In the genomic region with DNA sequence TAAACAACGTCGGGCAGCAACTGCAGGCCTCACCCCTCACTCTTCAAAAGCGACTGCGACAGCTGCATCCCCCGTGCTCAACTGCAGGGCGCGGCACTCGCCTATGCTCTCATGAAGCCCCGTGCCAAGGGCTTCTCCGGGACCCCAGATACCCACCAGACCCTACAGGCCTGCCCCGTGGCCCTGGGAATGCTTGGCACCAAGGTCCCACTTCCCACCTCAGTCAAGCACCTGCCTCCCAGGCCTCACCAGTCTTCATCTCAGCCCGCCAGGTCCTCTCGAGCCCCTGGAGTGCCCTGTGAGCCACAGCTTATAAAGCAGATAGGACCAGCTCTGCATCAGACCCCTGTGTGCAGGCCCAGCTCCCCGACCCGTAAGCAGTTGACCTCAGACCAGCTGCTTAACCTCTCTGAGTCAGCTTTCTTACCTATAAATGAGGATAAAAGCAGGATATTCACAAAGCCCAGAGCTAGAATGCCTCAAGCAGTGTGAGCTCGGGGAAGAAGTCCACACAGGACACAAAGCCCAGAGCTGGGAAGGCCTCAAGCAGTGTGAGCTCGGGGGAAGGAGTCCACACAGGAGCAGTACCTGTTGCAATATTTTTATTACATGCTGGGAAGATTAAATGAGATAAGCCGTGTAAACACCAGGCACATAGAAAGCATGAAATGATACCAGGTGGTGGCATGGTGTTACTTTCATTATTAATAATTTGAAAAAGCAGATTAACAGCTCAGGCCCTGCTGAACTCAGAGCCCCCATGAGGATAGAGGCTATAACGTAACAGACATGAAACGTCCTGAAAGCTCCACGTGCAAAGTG, we compare ENCODE assay signal across 8 cellular contexts.
DNase-seq lines count a peak whose midpoint lies in the region; ATAC-seq and TF ChIP-seq lines count a peak whose summit lies in the region.

No MANE protein-coding gene starts in this region.

- H3K4me1 ChIP-seq in stomach = peaks cover 55 to 95% (median 75%) of the 10 kb centered on the region in 4 donors

- peak overlapping the region; percentile 58 to 86 (median 63) for H3K27ac ChIP-seq in stomach

- no peaks in the 10 kb centered on the region for H3K9me3 ChIP-seq in stomach

- intact Hi-C loops in stomach (cut with DNase I; ENCODE audit: low total_unique reads) (no loop called here), Calu3 (cut with micrococcal nuclease; ENCODE audit: unreplicated experiment) (no loop called here)

- BruUV-seq in Calu3 (replicated peaks; lab: Mats Ljungman, UMichigan) = no TSS peak

- CTCF ChIA-PET in activated CD8-positive, alpha-beta memory T cell treated with anti-CD3 and anti-CD28 coated beads, Interleukin-2, amount 10 ng/mL, durations not matched to agents 7 days and 5 days (lab: Charles Lee) = interaction anchor here (0.8 to 2.1 kb wide), 14 partner anchors 10 to 77 kb away, joined by 3 to 11 read pairs (median 4); no protein-coding TSS in a partner anchor
- CTCF ChIA-PET in Calu3 (lab: Charles Lee) = interaction anchor here (0.6 to 0.8 kb wide), 2 partner anchors 15 to 213 kb away, joined by 3 to 6 read pairs; no protein-coding TSS in a partner anchor

- ATAC-seq in activated CD8-positive, alpha-beta memory T cell treated with anti-CD3 and anti-CD28 coated beads, Interleukin-2, amount 10 ng/mL, durations not matched to agents 7 days and 5 days = peak; percentile 92
- ATAC-seq in HG03342 (IDR thresholded peaks at IDR 0.05; ENCODE audit: unreplicated experiment) (peak; percentile 59), GM19455 (IDR thresholded peaks at IDR 0.05; ENCODE audit: unreplicated experiment) (no peak)

- H3K9me3 Mint-ChIP-seq in activated CD8-positive, alpha-beta memory T cell treated with anti-CD3 and anti-CD28 coated beads, Interleukin-2, amount 10 ng/mL, durations not matched to agents 7 days and 5 days (ENCODE audit: low read depth) = no peaks in the 10 kb centered on the region
- no peaks in the 10 kb centered on the region for H3K9me3 Mint-ChIP-seq in endothelial cell (ENCODE audit: unreplicated experiment)
- no peaks in the 10 kb centered on the region for H3K9me3 Mint-ChIP-seq in Calu3 (ENCODE audit: low read depth, unreplicated experiment)

- peaks cover 4% of the 10 kb centered on the region for H3K36me3 Mint-ChIP-seq in activated CD8-positive, alpha-beta memory T cell treated with anti-CD3 and anti-CD28 coated beads, Interleukin-2, amount 10 ng/mL, durations not matched to agents 7 days and 5 days
- H3K36me3 Mint-ChIP-seq in endothelial cell (ENCODE audit: low read depth, unreplicated experiment) = peaks cover 6% of the 10 kb centered on the region
- H3K36me3 Mint-ChIP-seq in Calu3 (ENCODE audit: insufficient read depth, unreplicated experiment) = peaks cover 4% of the 10 kb centered on the region

- TF ChIP-seq EP300 in stomach (IDR thresholded peaks at IDR 0.05) = no peak

- H3K27me3 Mint-ChIP-seq in activated CD8-positive, alpha-beta memory T cell treated with anti-CD3 and anti-CD28 coated beads, Interleukin-2, amount 10 ng/mL, durations not matched to agents 7 days and 5 days = no peaks in the 10 kb centered on the region
- H3K27me3 Mint-ChIP-seq in endothelial cell (ENCODE audit: unreplicated experiment) = peaks cover 6% of the 10 kb centered on the region
- H3K27me3 Mint-ChIP-seq in Calu3 (ENCODE audit: unreplicated experiment) = no peaks in the 10 kb centered on the region

- no peaks in the 10 kb centered on the region for H3K36me3 ChIP-seq in stomach

- H3K27ac Mint-ChIP-seq in activated CD8-positive, alpha-beta memory T cell treated with anti-CD3 and anti-CD28 coated beads, Interleukin-2, amount 10 ng/mL, durations not matched to agents 7 days and 5 days = peak overlapping the region; percentile 80
- no peak overlapping the region for H3K27ac Mint-ChIP-seq in endothelial cell (ENCODE audit: unreplicated experiment)
- no peak overlapping the region for H3K27ac Mint-ChIP-seq in Calu3 (ENCODE audit: unreplicated experiment)

- no peak for TF ChIP-seq POLR2A in stomach (IDR thresholded peaks at IDR 0.05)

- 60 to 63% (median 63%) methylated on average over 21 of the region's 21 CpGs for WGBS in stomach, 5 donors

- peak overlapping the region; percentile 36 for H3K4me3 Mint-ChIP-seq in activated CD8-positive, alpha-beta memory T cell treated with anti-CD3 and anti-CD28 coated beads, Interleukin-2, amount 10 ng/mL, durations not matched to agents 7 days and 5 days
- H3K4me3 Mint-ChIP-seq in endothelial cell (ENCODE audit: unreplicated experiment) (peak overlapping the region; percentile 35), Calu3 (ENCODE audit: low read depth, unreplicated experiment) (no peak overlapping the region)

- H3K4me1 Mint-ChIP-seq in activated CD8-positive, alpha-beta memory T cell treated with anti-CD3 and anti-CD28 coated beads, Interleukin-2, amount 10 ng/mL, durations not matched to agents 7 days and 5 days = peaks cover 46% of the 10 kb centered on the region
- H3K4me1 Mint-ChIP-seq in endothelial cell (ENCODE audit: unreplicated experiment) (peaks cover 19% of the 10 kb centered on the region), Calu3 (ENCODE audit: low read depth, unreplicated experiment) (peaks cover 7% of the 10 kb centered on the region)

- H3K27me3 ChIP-seq in stomach = no peaks in the 10 kb centered on the region

- no peak for TF ChIP-seq CTCF in endothelial cell (IDR thresholded peaks at IDR 0.05; ENCODE audit: unreplicated experiment)
- no peak for TF ChIP-seq CTCF in stomach (IDR thresholded peaks at IDR 0.05)
- TF ChIP-seq CTCF in Calu3 (IDR thresholded peaks at IDR 0.05; ENCODE audit: unreplicated experiment) = no peak

- peak; percentile 66 for DNase-seq in activated CD8-positive, alpha-beta memory T cell treated with anti-CD3 and anti-CD28 coated beads, Interleukin-2, amount 10 ng/mL, durations not matched to agents 7 days and 5 days
- no peak for DNase-seq in activated CD8-positive, alpha-beta memory T cell treated with anti-CD3 and anti-CD28 coated beads, Interleukin-2, amount 50 U/mL, for 4 hours
- DNase-seq in endothelial cell (ENCODE audit: low spot score) (no peak), stomach (peak; percentile 31), NCI-H524 treated with DMSO at 0.1 percent for 48 hours (lab: John Stamatoyannopoulos, UW) (no peak), Calu3 (no peak)

- H3K4me3 ChIP-seq in stomach = peak overlapping the region in 1 of 4 donors; percentile 3

Comparison
In these comparisons a context has a peak if more than half of its experiments do, and no peak if none do; other contexts are left out.
1. DNase-seq: peak in activated CD8-positive, alpha-beta memory T cell treated with anti-CD3 and anti-CD28 coated beads, Interleukin-2, amount 10 ng/mL, durations not matched to agents 7 days and 5 days (single experiment) and stomach (single experiment); none in activated CD8-positive, alpha-beta memory T cell treated with anti-CD3 and anti-CD28 coated beads, Interleukin-2, amount 50 U/mL, for 4 hours (single experiment), endothelial cell (single experiment), NCI-H524 treated with DMSO at 0.1 percent for 48 hours (single experiment) and Calu3 (single experiment).